In genomic region chr6:135182120-135182992, GRCh38 we compare ENCODE assay signal across 8 cellular contexts. TPM values are rescaled to one million over a fixed set of nuclear protein-coding genes. Genes with fewer than 3 reads are reported as not detected.
DNase-seq lines count a peak whose midpoint lies in the region; TF ChIP-seq lines count a peak whose summit lies in the region.

No MANE protein-coding gene starts in this region.

- H4K20me1 ChIP-seq in fibroblast of lung (ENCODE audit: control insufficient read depth, extremely low read depth, insufficient read depth, low read length) = no peaks in the 10 kb centered on the region

- TF ChIP-seq CTCF in GM12865 (IDR thresholded peaks at IDR 0.05; ENCODE audit: insufficient read depth, low read depth, low read length, missing control alignments) (no peak), fibroblast of lung (conservative IDR thresholded peaks at IDR 0.05 in 1 of 2, IDR thresholded peaks at IDR 0.05 in 1 of 2; ENCODE audit: low read depth in 1 of 2, low read length in 2 of 2) (no peak), neutrophil (IDR thresholded peaks at IDR 0.05) (no peak)

- DNase-seq in GM12865 (ENCODE audit: low read depth) = peak; percentile 61
- DNase-seq in H7 = peak; percentile 64
- peak; percentile 59 for DNase-seq in MV-4-11 (lab: John Stamatoyannopoulos, UW)
- DNase-seq in activated CD8-positive, alpha-beta memory T cell treated with anti-CD3 and anti-CD28 coated beads for 24 hours = peak; percentile 82
- DNase-seq in fibroblast of lung (ENCODE audit: low read depth in 2 of 2) = peak; percentile 6 to 25
- DNase-seq in NCI-H1694 treated with DMSO at 0.1 percent for 48 hours (lab: John Stamatoyannopoulos, UW) = no peak
- no peak for DNase-seq in NOMO-1 treated with DMSO at 0.1 percent for 48 hours (lab: John Stamatoyannopoulos, UW; ENCODE audit: unreplicated experiment)

- H3K36me3 ChIP-seq in H7 (replicated peaks; ENCODE audit: control insufficient read depth, insufficient read depth, low read length) (no peaks in the 10 kb centered on the region), fibroblast of lung (ENCODE audit: control insufficient read depth, insufficient read depth, low read length) (no peaks in the 10 kb centered on the region), neutrophil (no peaks in the 10 kb centered on the region)

- H3K4me3 ChIP-seq in GM12865 (ENCODE audit: low read depth, low read length) = peak overlapping the region; percentile 93
- peak overlapping the region; percentile 63 for H3K4me3 ChIP-seq in H7 (ENCODE audit: insufficient read depth, low read depth, low read length)
- peak overlapping the region; percentile 64 to 72 (median 66) for H3K4me3 ChIP-seq in fibroblast of lung (replicated peaks in 1 of 4; ENCODE audit: control extremely low read depth in 1 of 4, insufficient read depth in 1 of 4, low read depth in 3 of 4, low read length in 4 of 4)
- peak overlapping the region; percentile 64 to 65 for H3K4me3 ChIP-seq in neutrophil (ENCODE audit: low read depth in 1 of 2, low read length in 1 of 2)

- H3K79me2 ChIP-seq in fibroblast of lung (ENCODE audit: control insufficient read depth, insufficient read depth, low read length) = no peaks in the 10 kb centered on the region

- H3K4me2 ChIP-seq in fibroblast of lung (ENCODE audit: extremely low read depth, insufficient read depth, low read length) = peak overlapping the region; percentile 99

- H3K9ac ChIP-seq in fibroblast of lung (ENCODE audit: insufficient read depth, low read length) = no peak overlapping the region

- H3K9me3 ChIP-seq in fibroblast of lung (ENCODE audit: control insufficient read depth, insufficient read depth, low read depth, low read length) (no peaks in the 10 kb centered on the region), neutrophil (no peaks in the 10 kb centered on the region)

- peaks cover 4% of the 10 kb centered on the region for H3K4me1 ChIP-seq in fibroblast of lung (ENCODE audit: control insufficient read depth, extremely low read depth, insufficient read depth, low read length)
- H3K4me1 ChIP-seq in neutrophil (ENCODE audit: control insufficient read depth in 1 of 2, insufficient read depth in 1 of 2, low read depth in 1 of 2, low read length in 1 of 2) = peaks cover 37 to 42% of the 10 kb centered on the region in 2 experiments

- H3K27ac ChIP-seq in fibroblast of lung (ENCODE audit: insufficient read depth, low read length) = no peak overlapping the region
- peak overlapping the region; percentile 65 for H3K27ac ChIP-seq in neutrophil

- H3K27me3 ChIP-seq in H7 (ENCODE audit: control insufficient read depth, insufficient read depth, low read length) (peaks cover 32% of the 10 kb centered on the region), fibroblast of lung (ENCODE audit: control insufficient read depth, insufficient read depth, low read length) (peaks cover 6% of the 10 kb centered on the region), neutrophil (no peaks in the 10 kb centered on the region)

- H2AFZ ChIP-seq in fibroblast of lung (ENCODE audit: low read length) = peak overlapping the region; percentile 87

RNA-seq across cellular contexts. Expression of gene MYB, which starts 1.2 kb away (rescaled TPM):
- 0.94 and 1.8 TPM in 2 replicates for total RNA-seq in H7 (2014; rRNA removed; shearing (Covaris generic))
- under 0.01 TPM in 1 of 2 replicates, not detected in the other for total RNA-seq in fibroblast of lung
- polyA plus RNA-seq in fibroblast of lung = 0.16 and 0.35 TPM in 2 replicates
- 0.15 and 0.33 TPM in 2 replicates for polyA plus RNA-seq in fibroblast of lung (2012)
- 6.4 TPM in 1 of 2 replicates, not detected in the other for polyA minus RNA-seq in fibroblast of lung (ENCODE audit: low replicate concordance)

Comparison
In these comparisons a context has a peak if more than half of its experiments do, and no peak if none do; other contexts are left out.
1. DNase-seq: peak in GM12865 (single experiment), H7 (single experiment), MV-4-11 (single experiment), activated CD8-positive, alpha-beta memory T cell treated with anti-CD3 and anti-CD28 coated beads for 24 hours (single experiment) and fibroblast of lung (2 of 2); none in NCI-H1694 treated with DMSO at 0.1 percent for 48 hours (single experiment) and NOMO-1 treated with DMSO at 0.1 percent for 48 hours (single experiment).
2. Peak in every context shown above with its lines, with median percentiles within 50 percentile points of each other: H3K4me3 ChIP-seq.